Comparison of ENCODE assay signal across 22 cellular contexts in the genomic region with DNA sequence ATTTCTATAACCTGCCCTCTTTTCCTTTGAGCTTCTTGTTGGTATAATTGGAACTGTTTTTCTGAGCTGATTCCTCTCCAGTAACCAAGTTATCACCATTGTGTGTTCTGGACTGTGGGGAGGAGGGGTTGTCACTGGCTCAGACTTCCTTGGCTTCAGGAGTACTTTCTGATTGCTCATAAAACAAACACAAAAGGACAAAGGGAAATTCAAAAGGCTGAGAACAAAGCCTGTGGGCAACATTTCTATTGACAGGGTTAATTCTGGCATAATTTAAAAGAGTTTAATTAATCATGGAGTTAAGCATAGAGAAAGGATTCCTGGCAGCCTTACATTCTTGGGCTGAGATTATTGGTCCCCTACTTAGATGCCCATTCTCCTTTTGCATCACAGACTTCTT.
A peak's percentile ranks its signal among the peaks of the same experiment; 100 is the strongest.
DNase-seq lines count a peak whose midpoint lies in the region; ATAC-seq and TF ChIP-seq lines count a peak whose summit lies in the region.
"Had no signal": no experiment of that assay in that cellular context is flagged by ENCODE, and none has a peak within 500 bp of the region (broad histone marks: within the 10 kb centered on the region; RNA-seq: fewer than 3 reads in every experiment).

No MANE protein-coding gene starts in this region.

- DNase-seq in Ammon's horn (ENCODE audit: low spot score), result peak; percentile 42
- peak; percentile 98 for DNase-seq in LNCaP clone FGC (ENCODE audit: low read depth)
- DNase-seq in cardiac fibroblast (ENCODE audit: low read depth in 2 of 2), result peak; percentile 5 to 69
- DNase-seq in medulla oblongata (ENCODE audit: extremely low spot score), result peak; percentile 79
- DNase-seq in NCI-H446 treated with DMSO at 0.1 percent for 48 hours (lab: John Stamatoyannopoulos, UW), result no peak
- DNase-seq in NCI-H1092 treated with DMSO at 0.1 percent for 48 hours (lab: John Stamatoyannopoulos, UW), result no peak
- DNase-seq in NCI-H526 treated with DMSO at 0.1 percent for 48 hours (lab: John Stamatoyannopoulos, UW), result no peak
- no peak for DNase-seq in sciatic nerve (ENCODE audit: low spot score)
- DNase-seq: ACHN; activated CD4-positive, CD25-positive, alpha-beta regulatory T cell; activated naive CD4-positive, alpha-beta T cell treated with anti-CD3 and anti-CD28 coated beads, Interleukin-2, amount 10 ng/mL, durations not matched to agents 7 days and 5 days; activated T-cell treated with anti-CD3 and anti-CD28 coated beads, Interleukin-2, amount 50 U/mL, for 24 hours; DMS 273 treated with DMSO at 0.1 percent for 48 hours; GF-D8; hypothalamus; islet precursor cell; mesenchymal stem cell; naive B cell; NCI-H1930; stimulated activated CD4-positive, alpha-beta T cell treated with anti-CD3 and anti-CD28 coated beads, Interleukin-2, amount 100 ng/mL, for 48 hours; stimulated activated naive CD4-positive, alpha-beta T cell treated with Interleukin-2 at 50 U/mL for 16 hours; T-helper 9 cell had no signal

- no peak overlapping the region for H3K4me3 ChIP-seq in LNCaP clone FGC (ENCODE audit: low read depth, low read length)
- no peak overlapping the region for H3K4me3 ChIP-seq in cardiac fibroblast (replicated peaks in 1 of 2; ENCODE audit: low read depth in 2 of 2, low read length in 2 of 2)

- TF ChIP-seq CTCF in LNCaP clone FGC (IDR thresholded peaks at IDR 0.05; ENCODE audit: control insufficient read depth, extremely low read depth, insufficient read depth) (no peak), cardiac fibroblast (IDR thresholded peaks at IDR 0.05; ENCODE audit: low read depth, low read length) (no peak)

- no peak for ATAC-seq in sciatic nerve

- intact Hi-C loops in sciatic nerve (cut with DNase I), result no loop called here

Comparison
In these comparisons a context has a peak if more than half of its experiments do, and no peak if none do; other contexts are left out.
1. DNase-seq: peak in Ammon's horn (single experiment), LNCaP clone FGC (single experiment), cardiac fibroblast (2 of 2) and medulla oblongata (single experiment); none in NCI-H446 treated with DMSO at 0.1 percent for 48 hours (single experiment), NCI-H1092 treated with DMSO at 0.1 percent for 48 hours (single experiment), NCI-H526 treated with DMSO at 0.1 percent for 48 hours (single experiment) and sciatic nerve (single experiment).